8 cellular contexts compared by ENCODE assay signal in the genomic region with DNA sequence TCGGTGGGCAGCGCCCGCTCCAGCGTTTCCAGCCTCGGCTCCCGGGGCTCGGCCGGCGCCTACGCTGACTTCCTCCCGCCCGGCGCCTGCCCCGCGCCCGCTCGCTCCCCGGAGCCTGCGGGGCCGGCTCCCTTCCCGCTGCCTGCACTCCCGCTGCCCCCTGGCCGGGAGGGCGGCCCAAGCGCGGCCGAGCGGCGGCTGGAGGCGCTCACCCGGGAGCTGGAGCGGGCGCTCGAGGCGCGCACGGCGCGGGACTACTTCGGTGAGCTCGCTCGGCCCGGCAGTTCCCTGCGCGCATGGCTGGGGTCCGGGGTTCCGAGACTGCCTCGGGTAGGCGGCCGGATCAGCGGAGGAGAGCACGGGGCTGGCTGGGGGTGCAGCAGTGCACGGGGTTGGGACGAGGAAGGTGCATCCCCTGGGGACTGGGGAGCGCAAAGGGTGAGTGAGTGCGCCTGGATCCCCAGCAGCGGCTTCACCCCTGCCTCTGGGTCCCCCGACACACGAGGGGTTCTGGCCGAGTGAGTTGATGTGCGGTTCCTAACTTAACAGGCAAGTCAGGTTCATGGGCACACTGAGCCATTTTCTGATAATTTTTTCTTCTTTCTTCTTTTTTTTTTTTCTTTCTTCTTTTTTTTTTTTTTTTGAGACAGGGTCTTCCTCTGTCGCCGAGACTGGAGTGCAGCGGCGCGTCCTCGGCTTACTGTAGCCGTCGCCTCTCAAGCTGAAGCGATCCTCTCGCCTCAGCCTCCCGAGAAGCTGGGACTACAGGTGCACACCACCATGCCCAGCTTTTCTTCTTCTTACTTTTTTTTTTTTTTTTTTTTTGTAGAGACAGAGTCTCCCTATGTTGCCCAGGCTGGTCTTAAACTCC. TPM values are rescaled to one million over a fixed set of nuclear protein-coding genes. Genes with fewer than 3 reads are reported as not detected.
DNase-seq lines count a peak whose midpoint lies in the region; ATAC-seq and TF ChIP-seq lines count a peak whose summit lies in the region.

No MANE protein-coding gene starts in this region.

- no peak overlapping the region for H2AK5ac ChIP-seq in IMR-90 (ENCODE audit: low read depth, low read length)

- H3K4me3 Mint-ChIP-seq in mesothelial cell of epicardium: peak overlapping the region; percentile 86

- intact Hi-C loops in IMR-90 (cut with micrococcal nuclease): no loop called here

- in situ Hi-C loops in IMR-90 (cut with MboI; ENCODE audit: low sequenced_read_pairs): no loop called here

- no peak overlapping the region for H3K18ac ChIP-seq in IMR-90 (ENCODE audit: low read depth, low read length)

- H2BK120ac ChIP-seq in IMR-90 (ENCODE audit: low read depth, low read length): no peak overlapping the region

- no peak overlapping the region for H2BK20ac ChIP-seq in IMR-90 (ENCODE audit: low read depth, low read length)

- no peaks in the 10 kb centered on the region for H3K27me3 ChIP-seq in IMR-90 (ENCODE audit: control insufficient read depth, insufficient read depth, low read length)
- peaks cover 10% of the 10 kb centered on the region for H3K27me3 ChIP-seq in ectodermal cell (ENCODE audit: control insufficient read depth, insufficient read depth, low read length, poor library complexity, severe bottlenecking)

- H3K9ac ChIP-seq in IMR-90 (ENCODE audit: low read depth, low read length): peak overlapping the region; percentile 72

- peaks cover 5 to 49% of the 10 kb centered on the region in 2 experiments; a peak in 3 of 4 replicates for H3K79me1 ChIP-seq in IMR-90 (ENCODE audit: low read depth in 1 of 2, low read length in 2 of 2)

- peak overlapping the region; percentile 77 for H2BK5ac ChIP-seq in IMR-90 (ENCODE audit: low read depth, low read length, poor library complexity, severe bottlenecking)

- H3K9me3 Mint-ChIP-seq in mesothelial cell of epicardium: no peaks in the 10 kb centered on the region

- H4K8ac ChIP-seq in IMR-90 (ENCODE audit: low read depth in 2 of 2, low read length in 2 of 2): no peak overlapping the region

- TF ChIP-seq RAD21 in IMR-90 (IDR thresholded peaks at IDR 0.05; ENCODE audit: low read length): no peak

- peak overlapping the region; percentile 89 for H2AFZ ChIP-seq in IMR-90 (replicated peaks; ENCODE audit: low read length, poor library complexity)

- POLR2A ChIA-PET in IMR-90 (lab: Charles Lee; ENCODE audit: unreplicated experiment): interaction anchor here (0.6 kb wide), 1 partner anchor 51 kb away, joined by 4 read pairs; no protein-coding TSS in a partner anchor

- peak overlapping the region; percentile 97 for H2AK9ac ChIP-seq in IMR-90 (replicated peaks; ENCODE audit: low read depth, low read length, poor library complexity)

- peak overlapping the region; percentile 20; the same call in 1 of the 2 replicates for H3K4ac ChIP-seq in IMR-90 (ENCODE audit: low read depth, low read length)

- H4K5ac ChIP-seq in IMR-90 (ENCODE audit: low read depth, low read length): no peak overlapping the region

- peak overlapping the region; percentile 99 for H3K4me2 ChIP-seq in IMR-90 (ENCODE audit: low read depth, low read length)

- peak overlapping the region; percentile 52; the same call in 1 of the 2 replicates for H3K56ac ChIP-seq in IMR-90 (ENCODE audit: extremely low read depth, insufficient read depth, low read length)

- DNase-seq in 8988T (peak; percentile 68), IMR-90 (peak; percentile 37), mesothelial cell of epicardium (ENCODE audit: low spot score in 2 of 2, unreplicated experiment in 2 of 2) (peak in 1 of 2 experiments; percentile 70), occipital lobe (lab: John Stamatoyannopoulos, UW) (no peak), OCI-M2 (lab: John Stamatoyannopoulos, UW; ENCODE audit: unreplicated experiment) (no peak)

- H3K23ac ChIP-seq in IMR-90 (ENCODE audit: low read depth, low read length): peak overlapping the region; percentile 87

- H3K36me3 Mint-ChIP-seq in mesothelial cell of epicardium: peaks cover 4% of the 10 kb centered on the region

- no peak overlapping the region for H4K91ac ChIP-seq in IMR-90 (ENCODE audit: insufficient read depth, low read depth, low read length)

- TF ChIP-seq CTCF in IMR-90 (conservative IDR thresholded peaks at IDR 0.05; ENCODE audit: low read depth, low read length) (no peak), mesothelial cell of epicardium (IDR thresholded peaks at IDR 0.05; ENCODE audit: unreplicated experiment) (no peak)

- dilution Hi-C loops in IMR-90 (cut with HindIII; ENCODE audit: low sequenced_read_pairs, unreplicated experiment): no loop called here

- H3K14ac ChIP-seq in IMR-90 (replicated peaks; ENCODE audit: low read depth, low read length): peak overlapping the region; percentile 74

- H3K4me1 Mint-ChIP-seq in mesothelial cell of epicardium: peaks cover 25% of the 10 kb centered on the region

- H3K27me3 Mint-ChIP-seq in mesothelial cell of epicardium (ENCODE audit: low read depth): no peaks in the 10 kb centered on the region

- peak overlapping the region; percentile 78 for H3K4me3 ChIP-seq in IMR-90 (ENCODE audit: insufficient read depth, low read depth, low read length)
- H3K4me3 ChIP-seq in ectodermal cell (ENCODE audit: insufficient read depth, low read depth, low read length): peak overlapping the region; percentile 55

- CTCF ChIA-PET in IMR-90 (lab: Yijun Ruan, JAX): no interaction called here

- no peak overlapping the region for H2BK15ac ChIP-seq in IMR-90 (ENCODE audit: low read depth, low read length)

- no peak for TF ChIP-seq POLR2A in IMR-90 (IDR thresholded peaks at IDR 0.05; ENCODE audit: low read depth, low read length)

- H3K27ac ChIP-seq in IMR-90 (ENCODE audit: insufficient read depth, low read length): peak overlapping the region; percentile 36
- H3K27ac ChIP-seq in ectodermal cell (ENCODE audit: insufficient read depth, low read depth, low read length, poor library complexity, severe bottlenecking): no peak overlapping the region

- peaks cover 50% of the 10 kb centered on the region for H4K20me1 ChIP-seq in IMR-90 (ENCODE audit: insufficient read depth, low read length)

- H3K9me3 ChIP-seq in IMR-90 (ENCODE audit: control insufficient read depth, insufficient read depth, low read length) (no peaks in the 10 kb centered on the region), ectodermal cell (ENCODE audit: control insufficient read depth, low read length) (no peaks in the 10 kb centered on the region)

- H3K4me1 ChIP-seq in IMR-90 (ENCODE audit: control insufficient read depth, insufficient read depth, low read length) (peaks cover 14% of the 10 kb centered on the region), ectodermal cell (ENCODE audit: control insufficient read depth, insufficient read depth, low read length) (peaks cover 5% of the 10 kb centered on the region)

- 2% methylated on average over 36 of the region's 72 CpGs; no CpG with 5 or more reads in 1 of the 2 experiments for WGBS in IMR-90 (ENCODE audit: extremely low coverage in 2 of 2, insufficient read length in 1 of 2), 2 experiments
- WGBS in ectodermal cell, 2 experiments: 2 to 3% methylated on average over 72 of the region's 72 CpGs

- H3K9me1 ChIP-seq in IMR-90 (ENCODE audit: insufficient read depth, low read length): peaks cover 31% of the 10 kb centered on the region

- H3K27ac Mint-ChIP-seq in mesothelial cell of epicardium: peak overlapping the region; percentile 92

- BruUV-seq in IMR-90 (replicated peaks; lab: Mats Ljungman, UMichigan): no TSS peak

- ATAC-seq in IMR-90 (ENCODE audit: low read depth): peak; percentile 18
- ATAC-seq in GM21717 (IDR thresholded peaks at IDR 0.05; ENCODE audit: unreplicated experiment): no peak
- no peak for ATAC-seq in HG02759 (IDR thresholded peaks at IDR 0.05; ENCODE audit: unreplicated experiment)

- H3K36me3 ChIP-seq in IMR-90 (ENCODE audit: control insufficient read depth, insufficient read depth, low read length) (peaks cover 11% of the 10 kb centered on the region), ectodermal cell (ENCODE audit: control insufficient read depth, insufficient read depth, low read length) (no peaks in the 10 kb centered on the region)

TF ChIP-seq in IMR-90, 13 proteins besides CTCF, POLR2A, EP300 and RAD21 (continues in another document):
- TF ChIP-seq BHLHE40 (IDR thresholded peaks at IDR 0.05; ENCODE audit: low read depth, low read length) (no peak), MXI1 (IDR thresholded peaks at IDR 0.05; ENCODE audit: borderline replicate concordance, low read depth, low read length) (0 out of 2 replicates have a peak, but pooled peaks have one; percentile 14), CEBPB (IDR thresholded peaks at IDR 0.05; ENCODE audit: low read depth, low read length) (no peak), RCOR1 (IDR thresholded peaks at IDR 0.05; ENCODE audit: insufficient replicate concordance, low read length) (no peak), FOS (IDR thresholded peaks at IDR 0.05; ENCODE audit: low read depth, low read length) (no peak), ELK1 (IDR thresholded peaks at IDR 0.05; ENCODE audit: borderline replicate concordance, low read depth, low read length) (no peak), CHD1 (IDR thresholded peaks at IDR 0.05; ENCODE audit: low read depth, low read length) (no peak)

RNA-seq across cellular contexts. Expression of gene WTIP, which starts 1.1 kb away (rescaled TPM):
- 35.0 and 48.9 TPM in 2 replicates for total RNA-seq in IMR-90 (2012; rRNA removed)
- 30.3 and 30.7 TPM in 2 replicates for polyA plus RNA-seq in IMR-90 (2012; rRNA removed)
- polyA plus RNA-seq in IMR-90 (2012; cell fraction: cytosol; rRNA removed): 25.9 and 38.5 TPM in 2 replicates
- polyA plus RNA-seq in IMR-90 (2012; cell fraction: nucleus; rRNA removed; ENCODE audit: low replicate concordance): 19.3 and 41.0 TPM in 2 replicates
- 35.4 TPM for polyA plus RNA-seq in ectodermal cell (2013, experiment 1 of 4)
- polyA plus RNA-seq in ectodermal cell (2013, experiment 2 of 4): 24.9 TPM
- 24.8 TPM for polyA plus RNA-seq in ectodermal cell (2013, experiment 3 of 4)
- 23.4 TPM for polyA plus RNA-seq in ectodermal cell (2013, experiment 4 of 4)
- total RNA-seq in mesothelial cell of epicardium: 42.3 to 45.9 TPM (median 42.5 TPM) in 3 replicates
- 10.9 TPM for total RNA-seq in occipital lobe

RNA-seq across cellular contexts. Expression of gene UBA2, which starts 54.4 kb away (rescaled TPM):
- total RNA-seq in IMR-90 (2012; rRNA removed) (135 and 153 TPM in 2 replicates), mesothelial cell of epicardium (98.7 to 113 TPM (median 106 TPM) in 3 replicates), occipital lobe (200 TPM)
- polyA plus RNA-seq in IMR-90 (2012; rRNA removed): 82.3 and 82.8 TPM in 2 replicates
- polyA plus RNA-seq in IMR-90 (2012; cell fraction: cytosol; rRNA removed): 14.1 and 26.7 TPM in 2 replicates
- polyA plus RNA-seq in IMR-90 (2012; cell fraction: nucleus; rRNA removed; ENCODE audit: low replicate concordance): 5.9 and 37.2 TPM in 2 replicates
- polyA plus RNA-seq in ectodermal cell (2013, experiment 1 of 4): 280 TPM
- polyA plus RNA-seq in ectodermal cell (2013, experiment 2 of 4): 276 TPM
- 263 TPM for polyA plus RNA-seq in ectodermal cell (2013, experiment 3 of 4)
- polyA plus RNA-seq in ectodermal cell (2013, experiment 4 of 4): 291 TPM

Comparison
In these comparisons a context has a peak if more than half of its experiments do, and no peak if none do; other contexts are left out.
1. DNase-seq: peak in 8988T (single experiment) and IMR-90 (single experiment); none in occipital lobe (single experiment) and OCI-M2 (single experiment).